1 cellular context compared by ENCODE assay signal in genomic region chr15:89104172-89104564, GRCh38.
TF ChIP-seq lines count a peak whose summit lies in the region.

No MANE protein-coding gene starts in this region.

TF ChIP-seq in GM23338, 12 proteins besides CTCF, POLR2A, EP300 and RAD21 (continued from another document):
- TF ChIP-seq REST (IDR thresholded peaks at IDR 0.05; ENCODE audit: unreplicated experiment), result no peak
- TF ChIP-seq NANOG (IDR thresholded peaks at IDR 0.05; ENCODE audit: borderline replicate concordance), result no peak
- no peak for TF ChIP-seq EZH2phosphoT487 (IDR thresholded peaks at IDR 0.05; ENCODE audit: unreplicated experiment)
- no peak for TF ChIP-seq ZNF462 (CRISPR knock-in tag; IDR thresholded peaks at IDR 0.05)
- TF ChIP-seq CREB1 (CRISPR knock-in tag; IDR thresholded peaks at IDR 0.05; ENCODE audit: low read depth), result no peak
- no peak for TF ChIP-seq ETS1 (IDR thresholded peaks at IDR 0.05)
TF ChIP-seq in GM23338: peak in this region for 0.
